ENCODE assay signal across 24 cellular contexts in genomic region chr3:37734886-37735285, GRCh38.
"Had no signal": no experiment of that assay in that cellular context is flagged by ENCODE, and none has a peak within 500 bp of the region (broad histone marks: within the 10 kb centered on the region; RNA-seq: fewer than 3 reads in every experiment).

No MANE protein-coding gene starts in this region.

- H3K36me3 ChIP-seq: colonic mucosa, esophagus squamous epithelium, gastrocnemius medialis had no signal

- H3K27me3 ChIP-seq: colonic mucosa, esophagus squamous epithelium, gastrocnemius medialis, heart right ventricle, left lung had no signal

- H3K4me3 Mint-ChIP-seq: dendritic cell treated with granulocyte-macrophage colony-stimulating factor and Interleukin-4, amounts not matched to agents 40 ng/mL and 50 ng/mL, for 4 days; mesothelial cell of epicardium; naive B cell had no signal

- H3K27ac ChIP-seq: colonic mucosa, epithelial cell of prostate, esophagus squamous epithelium, gastrocnemius medialis, left lung, lower lobe of right lung had no signal

- DNase-seq: colonic mucosa; cortex of kidney; effector CD4-positive, alpha-beta T cell; effector memory CD4-positive, alpha-beta T cell; erythroblast; esophagus squamous epithelium; foreskin fibroblast; foreskin melanocyte; gastrocnemius medialis; glutamatergic neuron; head of caudate nucleus; heart right ventricle; hippocampal formation; left cardiac atrium; left lung; left ventricle myocardium superior; lower lobe of right lung; mesenchymal stem cell; mucosa of descending colon; naive B cell had no signal

- H3K9me3 Mint-ChIP-seq: dendritic cell treated with granulocyte-macrophage colony-stimulating factor and Interleukin-4, amounts not matched to agents 40 ng/mL and 50 ng/mL, for 4 days; mesothelial cell of epicardium had no signal

- H3K27ac Mint-ChIP-seq: dendritic cell treated with granulocyte-macrophage colony-stimulating factor and Interleukin-4, amounts not matched to agents 40 ng/mL and 50 ng/mL, for 4 days; mesothelial cell of epicardium; naive B cell had no signal

- H3K4me1 ChIP-seq: gastrocnemius medialis had no signal

- H3K9me3 ChIP-seq: colonic mucosa, esophagus squamous epithelium, gastrocnemius medialis, heart right ventricle, left lung, lower lobe of right lung, mucosa of descending colon had no signal

- ATAC-seq: esophagus mucosa, gastrocnemius medialis, heart right ventricle, left cardiac atrium, left lung, left ventricle myocardium superior, lower lobe of right lung, mucosa of descending colon had no signal

- H3K27me3 Mint-ChIP-seq: dendritic cell treated with granulocyte-macrophage colony-stimulating factor and Interleukin-4, amounts not matched to agents 40 ng/mL and 50 ng/mL, for 4 days had no signal

- H3K4me3 ChIP-seq: colonic mucosa, esophagus squamous epithelium, gastrocnemius medialis, heart right ventricle, left lung, lower lobe of right lung, mucosa of descending colon had no signal

- H3K36me3 Mint-ChIP-seq: mesothelial cell of epicardium, naive B cell had no signal
